ENCODE assay signal across 16 cellular contexts in genomic region chr22:33082221-33082620, GRCh38. TPM values are rescaled to one million over a fixed set of nuclear protein-coding genes. Genes with fewer than 3 reads are reported as not detected.
DNase-seq lines count a peak whose midpoint lies in the region; ATAC-seq and TF ChIP-seq lines count a peak whose summit lies in the region.
"Had no signal": no experiment of that assay in that cellular context is flagged by ENCODE, and none has a peak within 500 bp of the region (broad histone marks: within the 10 kb centered on the region; RNA-seq: fewer than 3 reads in every experiment).

No MANE protein-coding gene starts in this region.

- H3K4me1 ChIP-seq in hepatocyte (ENCODE audit: insufficient read depth) (no peaks in the 10 kb centered on the region), ovary (ENCODE audit: insufficient read depth) (no peaks in the 10 kb centered on the region)
- H3K4me1 ChIP-seq: BE2C had no signal

- peaks cover 5% of the 10 kb centered on the region for H3K27me3 ChIP-seq in hepatocyte
- no peaks in the 10 kb centered on the region for H3K27me3 ChIP-seq in ovary
- H3K27me3 ChIP-seq: BE2C had no signal

- H3K9me3 ChIP-seq in hepatocyte (ENCODE audit: low read depth) (no peaks in the 10 kb centered on the region), ovary (no peaks in the 10 kb centered on the region)
- H3K9me3 ChIP-seq: BE2C had no signal

- 74% methylated on average over 2 of the region's 2 CpGs for WGBS in hepatocyte (ENCODE audit: low lambda C conversion rate, missing lambda C conversion rate)
- 78 to 88% (median 81%) methylated on average over 2 of the region's 2 CpGs for WGBS in ovary, 3 donors

- intact Hi-C loops in ovary (cut with DNase I) = no loop called here

- H3K4me3 ChIP-seq in hepatocyte (no peak overlapping the region), ovary (no peak overlapping the region)

- no peaks in the 10 kb centered on the region for H3K9me2 ChIP-seq in hepatocyte (replicated peaks; ENCODE audit: insufficient read depth)

- H2AFZ ChIP-seq in hepatocyte = no peak overlapping the region

- no peak for TF ChIP-seq EP300 in ovary (IDR thresholded peaks at IDR 0.05)

- H3K4me2 ChIP-seq in hepatocyte = no peak overlapping the region

- DNase-seq in NCI-H2107 treated with DMSO at 0.1 percent for 48 hours (lab: John Stamatoyannopoulos, UW; ENCODE audit: unreplicated experiment) (peak; percentile 54), NCI-H2107 (lab: John Stamatoyannopoulos, UW) (no peak), NCI-H2171 (lab: John Stamatoyannopoulos, UW) (peak; percentile 40), NCI-H69 (lab: John Stamatoyannopoulos, UW) (peak; percentile 57), hepatocyte (ENCODE audit: low spot score) (no peak), ovary (no peak)
- DNase-seq: BE2C; CD4-positive, alpha-beta memory T cell; COR-L47; DMS79; EL; GOT3; H9 had no signal

- H3K79me2 ChIP-seq in hepatocyte = no peaks in the 10 kb centered on the region

- H4K20me1 ChIP-seq in hepatocyte (ENCODE audit: insufficient read depth, poor library complexity, severe bottlenecking) = no peaks in the 10 kb centered on the region

- ATAC-seq in GM21528 (IDR thresholded peaks at IDR 0.05; ENCODE audit: low FRiP score, unreplicated experiment) = no peak
- ATAC-seq: HepG2 had no signal

- H3K27ac ChIP-seq in hepatocyte (peak overlapping the region; percentile 43), ovary (no peak overlapping the region)
- H3K27ac ChIP-seq: C4-2B had no signal

- no peak for TF ChIP-seq CTCF in hepatocyte (IDR thresholded peaks at IDR 0.05; ENCODE audit: poor library complexity)
- TF ChIP-seq CTCF in ovary (IDR thresholded peaks at IDR 0.05) = no peak

- no peaks in the 10 kb centered on the region for H3K36me3 ChIP-seq in hepatocyte (replicated peaks; ENCODE audit: insufficient read depth, low read depth)
- no peaks in the 10 kb centered on the region for H3K36me3 ChIP-seq in ovary
- H3K36me3 ChIP-seq: BE2C had no signal

- no peak for TF ChIP-seq POLR2A in ovary (IDR thresholded peaks at IDR 0.05)

RNA-seq across cellular contexts. Expression of gene SYN3, which starts 24.0 kb away (rescaled TPM):
- total RNA-seq in hepatocyte (0.40 and 0.48 TPM in 2 replicates), ovary (1 to 10 TPM in 1 of 7 donors, under 1 TPM in 4, not detected in 2; 0.28 to 1.9 (median 0.34) TPM)
- polyA plus RNA-seq in hepatocyte (0.98 and 1.3 TPM in 2 replicates), ovary (under 1 TPM; 0.28 to 0.30 TPM)
- total RNA-seq: CD4-positive, alpha-beta memory T cell had no signal
- polyA plus RNA-seq: CD4-positive, alpha-beta memory T cell had no signal

Comparison
In these comparisons a context has a peak if more than half of its experiments do, and no peak if none do; other contexts are left out.
1. DNase-seq: peak in NCI-H2107 treated with DMSO at 0.1 percent for 48 hours (single experiment), NCI-H2171 (single experiment) and NCI-H69 (single experiment); none in NCI-H2107 (single experiment), hepatocyte (single experiment) and ovary (0 of 5).